In genomic region chr4:89158884-89159503, GRCh38 we compare ENCODE assay signal across 9 cellular contexts. TPM values are rescaled to one million over a fixed set of nuclear protein-coding genes. Genes with fewer than 3 reads are reported as not detected.
A peak's percentile ranks its signal among the peaks of the same experiment; 100 is the strongest.
DNase-seq lines count a peak whose midpoint lies in the region; ATAC-seq, FAIRE-seq and TF ChIP-seq lines count a peak whose summit lies in the region.
"Had no signal": no experiment of that assay in that cellular context is flagged by ENCODE, and none has a peak within 500 bp of the region (broad histone marks: within the 10 kb centered on the region; RNA-seq: fewer than 3 reads in every experiment).

No MANE protein-coding gene starts in this region.

- no peaks in the 10 kb centered on the region for H3K9me2 ChIP-seq in Karpas-422 (replicated peaks; ENCODE audit: insufficient read depth, low read length)

- H3K9me3 Mint-ChIP-seq in CD14-positive monocyte, result peaks cover 0 to 1% (median 0%) of the 10 kb centered on the region in 7 donors

- H2AFZ ChIP-seq in Karpas-422 (ENCODE audit: low read length), result no peak overlapping the region

- intact Hi-C loops in CD14-positive monocyte (cut with micrococcal nuclease), result no loop called here
- intact Hi-C loops in pancreas (cut with DNase I), result loop anchor here in 1 of 3 donors (10.0 kb wide), 1 partner anchor 276 kb away; no protein-coding TSS in a partner anchor

- H3K9ac ChIP-seq in Karpas-422 (ENCODE audit: low read length) (no peak overlapping the region), SK-N-MC (ENCODE audit: insufficient read length) (peak overlapping the region; percentile 46)

- H3K27me3 ChIP-seq in Karpas-422 (ENCODE audit: low read length) (no peaks in the 10 kb centered on the region), pancreas (no peaks in the 10 kb centered on the region)

- H3K36me3 ChIP-seq in Karpas-422 (ENCODE audit: insufficient read depth, low read length) (no peaks in the 10 kb centered on the region), SK-N-MC (ENCODE audit: insufficient read depth, low read length) (no peaks in the 10 kb centered on the region), pancreas (no peaks in the 10 kb centered on the region)

- no peaks in the 10 kb centered on the region for H3K9me3 ChIP-seq in Karpas-422 (ENCODE audit: low read length)
- H3K9me3 ChIP-seq in SK-N-MC (ENCODE audit: low read depth, low read length), result no peaks in the 10 kb centered on the region
- H3K9me3 ChIP-seq in pancreas, result no peaks in the 10 kb centered on the region

- no peak overlapping the region for H3K4me3 Mint-ChIP-seq in CD14-positive monocyte
- H3K4me3 Mint-ChIP-seq: IgD-negative memory B cell had no signal

- FAIRE-seq in pancreas (lab: Jason Lieb, UNC), result peak; percentile 94

- H3K27ac Mint-ChIP-seq in CD14-positive monocyte, result no peak overlapping the region
- H3K27ac Mint-ChIP-seq: IgD-negative memory B cell had no signal

- H3K27ac ChIP-seq in Karpas-422 (ENCODE audit: low read length), result no peak overlapping the region
- H3K27ac ChIP-seq in SK-N-MC, result peak overlapping the region; percentile 44; the same call in 1 of the 2 replicates
- H3K27ac ChIP-seq in pancreas, result no peak overlapping the region

- H3K36me3 Mint-ChIP-seq in CD14-positive monocyte, result no peaks in the 10 kb centered on the region
- H3K36me3 Mint-ChIP-seq: IgD-negative memory B cell had no signal

- H3K4me1 Mint-ChIP-seq in CD14-positive monocyte, result no peaks in the 10 kb centered on the region

- H4K20me1 ChIP-seq in Karpas-422 (ENCODE audit: insufficient read depth, low read depth, low read length), result no peaks in the 10 kb centered on the region

- ATAC-seq in GM18520 (IDR thresholded peaks at IDR 0.05; ENCODE audit: unreplicated experiment) (peak; percentile 58), pancreas (peak; percentile 69 to 95 (median 90)), HG02840 (IDR thresholded peaks at IDR 0.05; ENCODE audit: low FRiP score, unreplicated experiment) (no peak), HG03280 (IDR thresholded peaks at IDR 0.05; ENCODE audit: unreplicated experiment) (no peak)

- no peaks in the 10 kb centered on the region for H3K79me2 ChIP-seq in Karpas-422 (ENCODE audit: low read length)

- H3K4me2 ChIP-seq in Karpas-422 (ENCODE audit: low read depth, low read length, poor library complexity, severe bottlenecking), result no peak overlapping the region

- H3K4me3 ChIP-seq in Karpas-422 (ENCODE audit: low read length) (no peak overlapping the region), SK-N-MC (no peak overlapping the region), pancreas (no peak overlapping the region)

- H3K4me1 ChIP-seq in Karpas-422 (ENCODE audit: low read length) (no peaks in the 10 kb centered on the region), pancreas (no peaks in the 10 kb centered on the region)

- peaks cover 3 to 4% (median 4%) of the 10 kb centered on the region in 3 donors for H3K27me3 Mint-ChIP-seq in CD14-positive monocyte (ENCODE audit: low read depth in 3 of 3)

- DNase-seq in CD14-positive monocyte (ENCODE audit: low spot score) (no peak), Karpas-422 (peak; percentile 68), SK-N-MC (ENCODE audit: low read depth, low spot score) (peak; percentile 32), fibroblast of the conjunctiva (ENCODE audit: low read depth) (peak; percentile 10), pancreas (peak in 1 of 6 donors; percentile 25)

- TF ChIP-seq CTCF in CD14-positive monocyte (IDR thresholded peaks at IDR 0.05), result peak; percentile 76
- TF ChIP-seq CTCF in pancreas (IDR thresholded peaks at IDR 0.05), result peak; percentile 44 to 82 (median 62)

- WGBS in pancreas, 2 donors, result 0 to 2% methylated on average over 2 of the region's 2 CpGs

RNA-seq across cellular contexts. Expression of gene TIGD2, which starts 47.7 kb away (rescaled TPM):
- polyA plus RNA-seq in CD14-positive monocyte (1 to 10 TPM; 2.1 to 2.4 TPM), pancreas (1 to 10 TPM; 1.7 to 2.4 TPM)
- 4.4 and 7.2 TPM in 2 replicates for total RNA-seq in Karpas-422 (2014; rRNA removed; shearing (Covaris generic); ENCODE audit: low replicate concordance)
- total RNA-seq in pancreas, result 1 to 10 TPM; 2.7 to 4.7 (median 2.9) TPM

Comparison
In these comparisons a context has a peak if more than half of its experiments do, and no peak if none do; other contexts are left out.
1. ATAC-seq: peak in GM18520 (single experiment) and pancreas (4 of 4); none in HG02840 (single experiment) and HG03280 (single experiment).